Comparison of ENCODE assay signal across 1 cellular context in the genomic region with DNA sequence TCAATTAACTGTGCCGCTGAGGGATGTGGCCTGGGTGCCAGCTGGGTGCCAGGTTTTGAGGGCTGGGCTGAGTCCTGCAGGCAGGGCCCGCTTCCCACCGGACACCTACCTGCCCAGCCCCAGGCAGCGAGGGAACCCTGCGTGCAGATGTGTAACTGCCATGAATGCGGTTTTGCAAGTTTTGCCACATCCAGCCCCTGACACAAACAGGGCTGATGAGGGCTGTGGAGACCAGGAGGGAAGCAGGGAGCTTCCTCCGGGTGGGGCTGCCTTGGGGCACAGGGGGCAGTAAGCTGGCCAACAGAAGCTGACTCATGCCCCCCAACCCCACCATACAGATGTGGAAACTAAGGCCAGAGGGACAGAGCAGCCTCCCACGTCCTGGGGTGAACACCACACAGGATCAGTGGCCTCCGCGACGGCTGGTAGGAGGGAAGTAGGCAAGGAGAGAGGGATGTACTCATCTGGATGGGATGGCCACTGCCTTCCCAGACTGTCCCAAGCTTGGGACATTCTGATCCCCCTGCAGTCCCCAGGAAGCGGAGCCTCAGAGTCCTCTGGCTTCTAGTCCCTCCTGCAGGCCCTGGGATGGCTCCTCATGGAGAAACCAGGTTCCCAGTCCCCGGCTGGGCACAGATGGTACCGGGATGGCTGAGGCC.
TF ChIP-seq lines count a peak whose summit lies in the region.

No MANE protein-coding gene starts in this region.

TF ChIP-seq in GM12878, 131 proteins besides CTCF, POLR2A, EP300 and RAD21:
- TF ChIP-seq ZNF217 (IDR thresholded peaks at IDR 0.05), result no peak
- TF ChIP-seq POLR2AphosphoS5 (IDR thresholded peaks at IDR 0.05; ENCODE audit: low read length), result peak; percentile 22; the same call in 1 of the 2 replicates
TF ChIP-seq in GM12878: peak in this region for 1.
